ENCODE assay signal across 13 cellular contexts in the genomic region with DNA sequence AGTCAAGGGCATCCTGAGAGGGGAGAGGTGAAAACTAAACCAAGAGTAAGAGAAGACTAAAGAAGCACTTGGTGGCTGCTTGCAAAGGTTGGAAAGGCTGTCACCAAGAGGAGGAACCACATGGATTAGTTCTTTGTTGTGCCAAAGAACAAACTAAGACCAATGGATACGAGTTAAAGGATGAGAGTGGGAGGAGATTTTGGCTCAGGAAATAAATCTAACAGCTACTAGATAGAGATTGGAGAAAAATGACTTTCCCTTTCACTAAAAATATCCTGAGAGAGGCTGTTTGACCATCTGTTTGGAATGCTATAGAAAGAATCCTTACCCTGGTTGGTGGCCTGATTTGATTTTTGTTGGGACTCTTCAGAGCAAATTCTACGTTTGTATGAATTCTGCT. TPM values are rescaled to one million over a fixed set of nuclear protein-coding genes. Genes with fewer than 3 reads are reported as not detected.
A peak's percentile ranks its signal among the peaks of the same experiment; 100 is the strongest.
DNase-seq lines count a peak whose midpoint lies in the region; ATAC-seq and TF ChIP-seq lines count a peak whose summit lies in the region.
"Had no signal": no experiment of that assay in that cellular context is flagged by ENCODE, and none has a peak within 500 bp of the region (broad histone marks: within the 10 kb centered on the region; RNA-seq: fewer than 3 reads in every experiment).

No MANE protein-coding gene starts in this region.

- H3K4me3 Mint-ChIP-seq in nephron: no peak overlapping the region
- H3K4me3 Mint-ChIP-seq in natural killer cell treated with Interleukin-12 subunit alpha and Interleukin-12 subunit beta and Interleukin-15 and Interleukin-18, amount 100 ng/mL, for 72 hours: no peak overlapping the region

- H3K36me3 Mint-ChIP-seq in nephron (ENCODE audit: low read depth): peaks cover 3% of the 10 kb centered on the region
- no peaks in the 10 kb centered on the region for H3K36me3 Mint-ChIP-seq in natural killer cell treated with Interleukin-12 subunit alpha and Interleukin-12 subunit beta and Interleukin-15 and Interleukin-18, amount 100 ng/mL, for 72 hours

- peaks cover 12% of the 10 kb centered on the region for H3K9me3 Mint-ChIP-seq in nephron
- no peaks in the 10 kb centered on the region for H3K9me3 Mint-ChIP-seq in natural killer cell treated with Interleukin-12 subunit alpha and Interleukin-12 subunit beta and Interleukin-15 and Interleukin-18, amount 100 ng/mL, for 72 hours

- peak overlapping the region; percentile 21 to 29 (median 26) for H3K27ac Mint-ChIP-seq in nephron
- no peak overlapping the region for H3K27ac Mint-ChIP-seq in natural killer cell treated with Interleukin-12 subunit alpha and Interleukin-12 subunit beta and Interleukin-15 and Interleukin-18, amount 100 ng/mL, for 72 hours

- intact Hi-C loops in left cardiac atrium (cut with DNase I): no loop called here
- intact Hi-C loops in Right ventricle myocardium inferior (cut with DNase I): no loop called here
- intact Hi-C loops in left ventricle myocardium superior (cut with micrococcal nuclease): no loop called here

- no peak for DNase-seq in left cardiac atrium
- DNase-seq in Right ventricle myocardium inferior (ENCODE audit: missing footprints): no peak
- DNase-seq in left ventricle myocardium superior: no peak
- DNase-seq in AML-193 (lab: John Stamatoyannopoulos, UW): no peak
- no peak for DNase-seq in NCI-H2171 (lab: John Stamatoyannopoulos, UW)
- DNase-seq in natural killer cell treated with Interleukin-12 subunit alpha and Interleukin-12 subunit beta and Interleukin-15 and Interleukin-18, amount 100 ng/mL, for 72 hours (ENCODE audit: low spot score): no peak
- no peak for DNase-seq in activated effector memory CD4-positive, alpha-beta T cell treated with Interleukin-2 at 50 U/mL for 16 hours
- DNase-seq: DMS 273 treated with DMSO at 0.1 percent for 48 hours, EL, NCI-H1436, NCI-H2107 had no signal

- H3K27me3 Mint-ChIP-seq in nephron (ENCODE audit: low read depth): no peaks in the 10 kb centered on the region
- H3K27me3 Mint-ChIP-seq in natural killer cell treated with Interleukin-12 subunit alpha and Interleukin-12 subunit beta and Interleukin-15 and Interleukin-18, amount 100 ng/mL, for 72 hours: peaks cover 7 to 23% of the 10 kb centered on the region in 2 donors

- ATAC-seq in left cardiac atrium (peak; percentile 59 to 85), Right ventricle myocardium inferior (no peak), left ventricle myocardium superior (peak; percentile 54)
- no peak for ATAC-seq in natural killer cell treated with Interleukin-12 subunit alpha and Interleukin-12 subunit beta and Interleukin-15 and Interleukin-18, amount 100 ng/mL, for 72 hours
- ATAC-seq: HepG2 had no signal

- TF ChIP-seq CTCF in nephron (IDR thresholded peaks at IDR 0.05; ENCODE audit: unreplicated experiment in 3 of 3): no peak

- peaks cover 23% of the 10 kb centered on the region for H3K4me1 Mint-ChIP-seq in nephron
- H3K4me1 Mint-ChIP-seq in natural killer cell treated with Interleukin-12 subunit alpha and Interleukin-12 subunit beta and Interleukin-15 and Interleukin-18, amount 100 ng/mL, for 72 hours (ENCODE audit: low read depth in 2 of 2): no peaks in the 10 kb centered on the region

RNA-seq across cellular contexts. Expression of a gene that starts 54.9 kb away (rescaled TPM):
- total RNA-seq in left cardiac atrium (100 to 1,000 TPM; 121 to 132 TPM), Right ventricle myocardium inferior (181 TPM), left ventricle myocardium superior (223 TPM)
- total RNA-seq in natural killer cell treated with Interleukin-12 subunit alpha and Interleukin-12 subunit beta and Interleukin-15 and Interleukin-18, amount 100 ng/mL, for 72 hours: not detected

Comparison
In these comparisons a context has a peak if more than half of its experiments do, and no peak if none do; other contexts are left out.
1. ATAC-seq: peak in left cardiac atrium (2 of 2) and left ventricle myocardium superior (single experiment); none in Right ventricle myocardium inferior (single experiment) and natural killer cell treated with Interleukin-12 subunit alpha and Interleukin-12 subunit beta and Interleukin-15 and Interleukin-18, amount 100 ng/mL, for 72 hours (0 of 2).
2. H3K27ac Mint-ChIP-seq: peak in nephron (3 of 3); none in natural killer cell treated with Interleukin-12 subunit alpha and Interleukin-12 subunit beta and Interleukin-15 and Interleukin-18, amount 100 ng/mL, for 72 hours (0 of 2).
3. RNA of a gene that starts 54.9 kb away (total RNA-seq): 223 TPM in left ventricle myocardium superior (single experiment), 181 TPM in Right ventricle myocardium inferior (single experiment) and 121 to 132 TPM in left cardiac atrium; not detected in natural killer cell treated with Interleukin-12 subunit alpha and Interleukin-12 subunit beta and Interleukin-15 and Interleukin-18, amount 100 ng/mL, for 72 hours; every median in the first group is over 100 times any median in the second.